18 cellular contexts compared by ENCODE assay signal in genomic region chr9:70901013-70901412, GRCh38.
DNase-seq lines count a peak whose midpoint lies in the region; ATAC-seq, FAIRE-seq and TF ChIP-seq lines count a peak whose summit lies in the region.
"Had no signal": no experiment of that assay in that cellular context is flagged by ENCODE, and none has a peak within 500 bp of the region (broad histone marks: within the 10 kb centered on the region; RNA-seq: fewer than 3 reads in every experiment).

No MANE protein-coding gene starts in this region.

- no peak overlapping the region for H3K4me2 ChIP-seq in endothelial cell of umbilical vein (ENCODE audit: insufficient read depth, low read length)
- H3K4me2 ChIP-seq: A549, BLaER1 had no signal

- no peaks in the 10 kb centered on the region for H3K36me3 Mint-ChIP-seq in naive thymus-derived CD4-positive, alpha-beta T cell
- H3K36me3 Mint-ChIP-seq: CD8-positive, alpha-beta memory T cell had no signal

- intact Hi-C loops in endothelial cell of umbilical vein (cut with micrococcal nuclease), result loop anchor here (5.0 kb wide), 1 partner anchor 866 kb away; the partner anchor contains the start of gene CEMIP2
- intact Hi-C loops in naive thymus-derived CD4-positive, alpha-beta T cell (cut with micrococcal nuclease), result no loop called here

- no peak overlapping the region for H3K27ac Mint-ChIP-seq in naive thymus-derived CD4-positive, alpha-beta T cell
- H3K27ac Mint-ChIP-seq: CD8-positive, alpha-beta memory T cell had no signal

- no peak for FAIRE-seq in endothelial cell of umbilical vein (lab: Jason Lieb, UNC)
- FAIRE-seq: A549, GM19239, H1 had no signal

- no TSS peak for BruUV-seq in endothelial cell of umbilical vein (replicated peaks; lab: Mats Ljungman, UMichigan)

- peaks cover 32% of the 10 kb centered on the region for H3K4me1 ChIP-seq in ACC112 (ENCODE audit: control insufficient read depth, insufficient read depth, low read length, unreplicated experiment)
- H3K4me1 ChIP-seq in HEK293 (ENCODE audit: control insufficient read depth, insufficient read depth, low read length), result no peaks in the 10 kb centered on the region
- H3K4me1 ChIP-seq in endothelial cell of umbilical vein (ENCODE audit: control insufficient read depth, extremely low read depth, insufficient read depth, low read length), result peaks cover 29% of the 10 kb centered on the region
- H3K4me1 ChIP-seq in naive thymus-derived CD4-positive, alpha-beta T cell (ENCODE audit: control insufficient read depth in 2 of 2, insufficient read depth in 2 of 2, low read length in 2 of 2), result no peaks in the 10 kb centered on the region
- H3K4me1 ChIP-seq: A549, BLaER1, Caco-2 had no signal

- POLR2A ChIA-PET in HEK293 (lab: Yijun Ruan, JAX), result no interaction called here
- POLR2A ChIA-PET in endothelial cell of umbilical vein (lab: Charles Lee), result interaction anchor here (0.6 kb wide), 1 partner anchor 242 kb away, joined by 3 read pairs; no protein-coding TSS in a partner anchor
- POLR2A ChIA-PET in naive thymus-derived CD4-positive, alpha-beta T cell (lab: Charles Lee), result no interaction called here

- H3K79me2 ChIP-seq in ACC112 (ENCODE audit: control insufficient read depth, insufficient read depth, low read length, unreplicated experiment) (no peaks in the 10 kb centered on the region), endothelial cell of umbilical vein (ENCODE audit: control insufficient read depth, insufficient read depth, low read length) (no peaks in the 10 kb centered on the region)

- H3K36me3 ChIP-seq in ACC112 (ENCODE audit: insufficient read depth, low read length), result no peaks in the 10 kb centered on the region
- no peaks in the 10 kb centered on the region for H3K36me3 ChIP-seq in HEK293 (ENCODE audit: control insufficient read depth in 2 of 2, insufficient read depth in 1 of 2, low read length in 2 of 2)
- H3K36me3 ChIP-seq in endothelial cell of umbilical vein (ENCODE audit: control insufficient read depth in 2 of 2, extremely low read depth in 1 of 2, insufficient read depth in 2 of 2, low read length in 2 of 2), result no peaks in the 10 kb centered on the region
- no peaks in the 10 kb centered on the region for H3K36me3 ChIP-seq in naive thymus-derived CD4-positive, alpha-beta T cell (ENCODE audit: control insufficient read depth in 2 of 3, insufficient read depth in 3 of 3, low read length in 3 of 3)
- H3K36me3 ChIP-seq: BLaER1 had no signal

- no peak for TF ChIP-seq POLR2A in endothelial cell of umbilical vein (IDR thresholded peaks at IDR 0.05; ENCODE audit: low read depth, low read length)

- dilution Hi-C loops in endothelial cell of umbilical vein (cut with MboI; ENCODE audit: extremely low pct_ligation_motif_present, low sequenced_read_pairs), result no loop called here

- H3K27me3 ChIP-seq in ACC112 (ENCODE audit: insufficient read depth, low read length), result no peaks in the 10 kb centered on the region
- no peaks in the 10 kb centered on the region for H3K27me3 ChIP-seq in endothelial cell of umbilical vein (ENCODE audit: control insufficient read depth in 2 of 2, insufficient read depth in 2 of 2, low read length in 2 of 2)
- H3K27me3 ChIP-seq in naive thymus-derived CD4-positive, alpha-beta T cell (ENCODE audit: control insufficient read depth in 2 of 2, insufficient read depth in 2 of 2, low read length in 2 of 2), result no peaks in the 10 kb centered on the region
- H3K27me3 ChIP-seq: BLaER1 had no signal

- H2AFZ ChIP-seq in ACC112 (ENCODE audit: low read length, unreplicated experiment) (peak overlapping the region; percentile 53), endothelial cell of umbilical vein (ENCODE audit: low read depth, low read length) (peak overlapping the region; percentile 2)

- peak overlapping the region; percentile 86 for H3K27ac ChIP-seq in ACC112 (ENCODE audit: low read depth, low read length)
- no peak overlapping the region for H3K27ac ChIP-seq in HEK293 (ENCODE audit: extremely low read depth, low read depth, low read length)
- no peak overlapping the region for H3K27ac ChIP-seq in endothelial cell of umbilical vein (ENCODE audit: insufficient read depth, low read depth, low read length)
- H3K27ac ChIP-seq in naive thymus-derived CD4-positive, alpha-beta T cell (ENCODE audit: low read depth, low read length), result no peak overlapping the region
- H3K27ac ChIP-seq: A549, BLaER1 had no signal

- H3K9me1 ChIP-seq in endothelial cell of umbilical vein (replicated peaks; ENCODE audit: control insufficient read depth, extremely low read depth, insufficient read depth, low read length), result no peaks in the 10 kb centered on the region

- CTCF ChIA-PET in HEK293 (lab: Yijun Ruan, JAX), result no interaction called here
- CTCF ChIA-PET in endothelial cell of umbilical vein (lab: Charles Lee), result no interaction called here
- CTCF ChIA-PET in naive thymus-derived CD4-positive, alpha-beta T cell (lab: Charles Lee), result no interaction called here

- H3K9me3 Mint-ChIP-seq in naive thymus-derived CD4-positive, alpha-beta T cell, result no peaks in the 10 kb centered on the region

- peak overlapping the region; percentile 51; the same call in 1 of the 2 replicates for H3K4me3 ChIP-seq in ACC112 (ENCODE audit: low read depth, low read length)
- no peak overlapping the region for H3K4me3 ChIP-seq in HEK293 (ENCODE audit: low read depth, low read length)
- H3K4me3 ChIP-seq in endothelial cell of umbilical vein (replicated peaks in 1 of 3; ENCODE audit: insufficient read depth in 1 of 3, low read depth in 1 of 3, low read length in 3 of 3), result no peak overlapping the region
- H3K4me3 ChIP-seq in naive thymus-derived CD4-positive, alpha-beta T cell (ENCODE audit: low read length), result no peak overlapping the region
- H3K4me3 ChIP-seq: A549, BLaER1 had no signal

- peaks cover 0 to 14% (median 0%) of the 10 kb centered on the region in 5 donors for H3K27me3 Mint-ChIP-seq in naive thymus-derived CD4-positive, alpha-beta T cell
- H3K27me3 Mint-ChIP-seq: CD8-positive, alpha-beta memory T cell had no signal

- TF ChIP-seq CTCF in HEK293 (tag by site-specific recombination; IDR thresholded peaks at IDR 0.05) (no peak), endothelial cell of umbilical vein (IDR thresholded peaks at IDR 0.05; ENCODE audit: extremely low read depth in 1 of 2, insufficient read depth in 1 of 2, low read depth in 1 of 2, low read length in 2 of 2) (no peak)

- no peaks in the 10 kb centered on the region for H3K9me3 ChIP-seq in HEK293 (ENCODE audit: control insufficient read depth, insufficient read depth, low read depth, low read length)
- H3K9me3 ChIP-seq in endothelial cell of umbilical vein (replicated peaks; ENCODE audit: control insufficient read depth, insufficient read depth, low read length), result no peaks in the 10 kb centered on the region
- no peaks in the 10 kb centered on the region for H3K9me3 ChIP-seq in naive thymus-derived CD4-positive, alpha-beta T cell (ENCODE audit: control insufficient read depth in 2 of 3, low read length in 3 of 3)
- H3K9me3 ChIP-seq: A549, BLaER1, Caco-2 had no signal

- no peak for ATAC-seq in GM19452 (IDR thresholded peaks at IDR 0.05; ENCODE audit: unreplicated experiment)
- ATAC-seq in naive thymus-derived CD4-positive, alpha-beta T cell, result no peak
- ATAC-seq: A549 had no signal

- no peak for DNase-seq in endothelial cell of umbilical vein (ENCODE audit: low read depth, low spot score)
- DNase-seq in kidney tubule cell (ENCODE audit: low spot score), result peak; percentile 34
- no peak for DNase-seq in SHP77 (lab: John Stamatoyannopoulos, UW)
- DNase-seq in naive thymus-derived CD4-positive, alpha-beta T cell, result no peak
- DNase-seq in epidermal melanocyte (ENCODE audit: insufficient read length, low spot score), result no peak
- DNase-seq: AML-193; Caco-2; CD8-positive, alpha-beta memory T cell; DMS53; GF-D8; HCEC 1CT had no signal

- peaks cover 0 to 2% (median 0%) of the 10 kb centered on the region in 7 donors for H3K4me1 Mint-ChIP-seq in naive thymus-derived CD4-positive, alpha-beta T cell
- H3K4me1 Mint-ChIP-seq: CD8-positive, alpha-beta memory T cell had no signal

- H3K4me3 Mint-ChIP-seq in naive thymus-derived CD4-positive, alpha-beta T cell, result no peak overlapping the region
- H3K4me3 Mint-ChIP-seq: CD8-positive, alpha-beta memory T cell had no signal

- H4K20me1 ChIP-seq in endothelial cell of umbilical vein (replicated peaks; ENCODE audit: control insufficient read depth, extremely low read depth, insufficient read depth, low read length), result no peaks in the 10 kb centered on the region
- H4K20me1 ChIP-seq: BLaER1 had no signal

- H3K9ac ChIP-seq in endothelial cell of umbilical vein (replicated peaks; ENCODE audit: extremely low read depth, insufficient read depth, low read length), result no peak overlapping the region
- H3K9ac ChIP-seq: BLaER1 had no signal

TF ChIP-seq in HEK293, 187 proteins besides CTCF, POLR2A, EP300 and RAD21:
- TF ChIP-seq KLF1 (tag by site-specific recombination; IDR thresholded peaks at IDR 0.05) (peak; percentile 57), SALL2 (tag by site-specific recombination; IDR thresholded peaks at IDR 0.05; ENCODE audit: borderline replicate concordance) (no peak)

TF ChIP-seq in endothelial cell of umbilical vein, 7 proteins besides CTCF, POLR2A, EP300 and RAD21:
- TF ChIP-seq GATA2 (IDR thresholded peaks at IDR 0.05; ENCODE audit: insufficient read depth, insufficient read length, low read depth, low read length) (no peak), JUN (IDR thresholded peaks at IDR 0.05; ENCODE audit: borderline replicate concordance, insufficient read depth, insufficient read length, low read depth) (no peak), EZH2 (IDR thresholded peaks at IDR 0.05; ENCODE audit: borderline replicate concordance, low read depth, low read length, severe bottlenecking) (no peak), FOS (IDR thresholded peaks at IDR 0.05; ENCODE audit: borderline replicate concordance, insufficient read depth, low read length) (no peak), MYC (IDR thresholded peaks at IDR 0.05; ENCODE audit: low read depth, low read length) (no peak), POLR2AphosphoS5 (IDR thresholded peaks at IDR 0.05; ENCODE audit: insufficient read depth, low read depth, low read length) (no peak)
- TF ChIP-seq, protein P1, sequence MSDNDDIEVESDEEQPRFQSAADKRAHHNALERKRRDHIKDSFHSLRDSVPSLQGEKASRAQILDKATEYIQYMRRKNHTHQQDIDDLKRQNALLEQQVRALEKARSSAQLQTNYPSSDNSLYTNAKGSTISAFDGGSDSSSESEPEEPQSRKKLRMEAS (IDR thresholded peaks at IDR 0.05; ENCODE audit: insufficient read depth, insufficient read length), result no peak
